In the genomic region with DNA sequence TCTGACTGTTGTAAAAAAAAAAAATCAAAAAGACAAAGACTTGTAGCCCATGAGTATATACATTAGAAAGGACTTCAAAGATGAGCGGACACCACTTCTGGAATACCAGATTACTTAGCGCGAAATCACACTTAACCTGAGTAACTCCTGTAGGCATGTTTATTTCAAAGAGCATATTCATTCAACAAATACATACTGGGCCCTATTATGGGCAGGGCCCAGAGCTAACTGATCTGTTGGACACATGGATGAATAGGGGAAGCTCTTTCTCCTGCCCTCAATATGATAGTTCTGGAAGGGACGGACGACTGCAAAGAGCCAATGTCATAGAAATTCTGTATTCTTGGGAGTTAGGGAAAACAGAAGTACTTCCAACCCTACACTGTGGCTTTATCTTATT, we compare ENCODE assay signal across 23 cellular contexts.
"Had no signal": no experiment of that assay in that cellular context is flagged by ENCODE, and none has a peak within 500 bp of the region (broad histone marks: within the 10 kb centered on the region; RNA-seq: fewer than 3 reads in every experiment).

No MANE protein-coding gene starts in this region.

- H3K9me3 ChIP-seq: lower lobe of right lung, pancreas, tibial artery had no signal

- H3K27ac ChIP-seq: lower lobe of right lung, pancreas, tibial artery, VCaP had no signal

- H3K36me3 ChIP-seq: lower lobe of right lung, pancreas, tibial artery had no signal

- ATAC-seq: left lobe of liver, lower lobe of right lung, pancreas, right cardiac atrium had no signal

- H3K27me3 ChIP-seq: pancreas, tibial artery had no signal

- H3K4me3 Mint-ChIP-seq: activated naive CD4-positive, alpha-beta T cell treated with anti-CD3 and anti-CD28 coated beads, Interleukin-2, amount 10 ng/mL, durations not matched to agents 7 days and 5 days; brain; dendritic cell treated with granulocyte-macrophage colony-stimulating factor and Interleukin-4, amounts not matched to agents 40 ng/mL and 50 ng/mL, for 4 days; nephron; stimulated activated naive CD8-positive, alpha-beta T cell treated with anti-CD3 and anti-CD28 coated beads, Interleukin-15, Interleukin-2, amounts not matched to agents 100 ng/mL and 50 ng/mL, for 24 hours had no signal

- H3K9me3 Mint-ChIP-seq: activated naive CD4-positive, alpha-beta T cell treated with anti-CD3 and anti-CD28 coated beads, Interleukin-2, amount 10 ng/mL, durations not matched to agents 7 days and 5 days; brain; dendritic cell treated with granulocyte-macrophage colony-stimulating factor and Interleukin-4, amounts not matched to agents 40 ng/mL and 50 ng/mL, for 4 days; nephron; stimulated activated naive CD8-positive, alpha-beta T cell treated with anti-CD3 and anti-CD28 coated beads, Interleukin-15, Interleukin-2, amounts not matched to agents 100 ng/mL and 50 ng/mL, for 24 hours had no signal

- H3K4me3 ChIP-seq: lower lobe of right lung, pancreas, tibial artery had no signal

- DNase-seq: activated CD4-positive, alpha-beta T cell treated with anti-CD3 and anti-CD28 coated beads for 1 hour; activated CD4-positive, alpha-beta T cell treated with anti-CD3 and anti-CD28 coated beads, Interleukin-2, amount 50 U/mL, for 4 hours; activated CD8-positive, alpha-beta memory T cell treated with anti-CD3 and anti-CD28 coated beads for 24 hours; activated CD8-positive, alpha-beta memory T cell treated with anti-CD3 and anti-CD28 coated beads, Interleukin-2, amount 50 U/mL, for 4 hours; activated effector memory CD4-positive, alpha-beta T cell treated with Interleukin-2 at 50 U/mL for 16 hours; activated naive CD4-positive, alpha-beta T cell treated with anti-CD3 and anti-CD28 coated beads, Interleukin-2, amount 10 ng/mL, durations not matched to agents 7 days and 5 days; activated T-cell treated with anti-CD3 and anti-CD28 coated beads, Interleukin-2, amount 50 U/mL, for 48 hours; aorta; effector CD8-positive, alpha-beta T cell; foreskin melanocyte; lower lobe of right lung; midbrain; pancreas; right cardiac atrium; stimulated activated CD4-positive, alpha-beta T cell treated with anti-CD3 and anti-CD28 coated beads, Interleukin-12 subunit alpha, Interleukin-12 subunit beta, amount 100 ng/mL, for 4 hours; stimulated activated CD4-positive, alpha-beta T cell treated with anti-CD3 and anti-CD28 coated beads, Interleukin-4, amount 100 ng/mL, for 4 hours; tibial artery had no signal

- H3K36me3 Mint-ChIP-seq: activated naive CD4-positive, alpha-beta T cell treated with anti-CD3 and anti-CD28 coated beads, Interleukin-2, amount 10 ng/mL, durations not matched to agents 7 days and 5 days; brain had no signal

- H3K27me3 Mint-ChIP-seq: activated naive CD4-positive, alpha-beta T cell treated with anti-CD3 and anti-CD28 coated beads, Interleukin-2, amount 10 ng/mL, durations not matched to agents 7 days and 5 days; dendritic cell treated with granulocyte-macrophage colony-stimulating factor and Interleukin-4, amounts not matched to agents 40 ng/mL and 50 ng/mL, for 4 days; stimulated activated naive CD8-positive, alpha-beta T cell treated with anti-CD3 and anti-CD28 coated beads, Interleukin-15, Interleukin-2, amounts not matched to agents 100 ng/mL and 50 ng/mL, for 24 hours had no signal

- H3K27ac Mint-ChIP-seq: activated naive CD4-positive, alpha-beta T cell treated with anti-CD3 and anti-CD28 coated beads, Interleukin-2, amount 10 ng/mL, durations not matched to agents 7 days and 5 days; brain; dendritic cell treated with granulocyte-macrophage colony-stimulating factor and Interleukin-4, amounts not matched to agents 40 ng/mL and 50 ng/mL, for 4 days; nephron; stimulated activated naive CD8-positive, alpha-beta T cell treated with anti-CD3 and anti-CD28 coated beads, Interleukin-15, Interleukin-2, amounts not matched to agents 100 ng/mL and 50 ng/mL, for 24 hours had no signal
